ENCODE assay signal across 1 cellular context in the genomic region with DNA sequence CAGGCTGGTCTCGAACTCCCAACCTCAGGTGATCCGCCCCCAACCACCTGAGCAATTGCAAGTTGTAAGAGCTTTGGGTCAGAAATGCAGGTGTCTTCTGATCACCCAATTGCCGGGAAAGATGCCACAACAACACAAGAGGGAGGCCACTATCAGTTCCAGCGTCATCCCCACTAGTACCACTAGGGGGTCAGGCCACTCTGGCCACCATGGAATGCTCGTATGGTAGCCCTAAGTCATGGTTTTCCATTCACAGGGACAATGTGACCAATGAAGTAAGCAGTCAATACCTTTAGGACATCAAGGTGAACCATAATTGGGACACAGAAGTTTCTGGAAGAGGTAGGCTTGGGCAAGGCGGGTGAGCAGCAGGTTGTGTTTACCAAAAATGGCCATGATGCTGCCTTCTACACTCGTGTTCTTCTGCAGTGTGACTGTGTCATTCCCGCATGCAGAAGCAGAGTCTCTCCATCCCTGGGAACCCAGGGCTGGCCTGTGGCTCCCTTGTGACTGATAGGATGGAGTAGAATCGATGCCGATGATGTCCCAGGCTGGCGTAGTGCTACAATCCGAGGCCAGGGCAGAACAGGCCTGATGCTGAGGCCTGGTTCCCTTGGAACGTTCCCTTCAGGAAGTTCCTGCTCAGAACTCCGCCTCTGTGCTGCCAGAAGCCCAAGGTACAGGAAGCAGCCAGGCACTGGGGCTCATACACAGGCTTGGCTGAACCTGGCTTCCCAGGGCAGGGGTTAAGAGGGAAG.
TF ChIP-seq lines count a peak whose summit lies in the region.

No MANE protein-coding gene starts in this region.

TF ChIP-seq in GM12878, 131 proteins besides CTCF, POLR2A, EP300 and RAD21 (continued from another document):
- TF ChIP-seq NKRF (conservative IDR thresholded peaks at IDR 0.05) (no peak), CEBPB (IDR thresholded peaks at IDR 0.05; ENCODE audit: borderline replicate concordance in 1 of 2, low read depth in 2 of 2, low read length in 2 of 2) (no peak), RAD51 (IDR thresholded peaks at IDR 0.05) (no peak), E2F8 (IDR thresholded peaks at IDR 0.05; ENCODE audit: low read depth, partially characterized antibody) (no peak), SMAD1 (IDR thresholded peaks at IDR 0.05; ENCODE audit: low read depth, partially characterized antibody) (no peak), TCF3 (IDR thresholded peaks at IDR 0.05; ENCODE audit: borderline replicate concordance, insufficient read depth, low read depth, low read length) (no peak), REST (IDR thresholded peaks at IDR 0.05; ENCODE audit: low read depth, low read length) (no peak), NFXL1 (IDR thresholded peaks at IDR 0.05; ENCODE audit: borderline replicate concordance) (no peak), POLR2AphosphoS5 (IDR thresholded peaks at IDR 0.05; ENCODE audit: low read length) (no peak), E2F4 (IDR thresholded peaks at IDR 0.05; ENCODE audit: low read depth, low read length) (no peak), BHLHE40 (IDR thresholded peaks at IDR 0.05; ENCODE audit: borderline replicate concordance in 1 of 2, low read depth in 2 of 2, low read length in 1 of 2) (no peak)
